Comparison of ENCODE assay signal across 1 cellular context in the genomic region with DNA sequence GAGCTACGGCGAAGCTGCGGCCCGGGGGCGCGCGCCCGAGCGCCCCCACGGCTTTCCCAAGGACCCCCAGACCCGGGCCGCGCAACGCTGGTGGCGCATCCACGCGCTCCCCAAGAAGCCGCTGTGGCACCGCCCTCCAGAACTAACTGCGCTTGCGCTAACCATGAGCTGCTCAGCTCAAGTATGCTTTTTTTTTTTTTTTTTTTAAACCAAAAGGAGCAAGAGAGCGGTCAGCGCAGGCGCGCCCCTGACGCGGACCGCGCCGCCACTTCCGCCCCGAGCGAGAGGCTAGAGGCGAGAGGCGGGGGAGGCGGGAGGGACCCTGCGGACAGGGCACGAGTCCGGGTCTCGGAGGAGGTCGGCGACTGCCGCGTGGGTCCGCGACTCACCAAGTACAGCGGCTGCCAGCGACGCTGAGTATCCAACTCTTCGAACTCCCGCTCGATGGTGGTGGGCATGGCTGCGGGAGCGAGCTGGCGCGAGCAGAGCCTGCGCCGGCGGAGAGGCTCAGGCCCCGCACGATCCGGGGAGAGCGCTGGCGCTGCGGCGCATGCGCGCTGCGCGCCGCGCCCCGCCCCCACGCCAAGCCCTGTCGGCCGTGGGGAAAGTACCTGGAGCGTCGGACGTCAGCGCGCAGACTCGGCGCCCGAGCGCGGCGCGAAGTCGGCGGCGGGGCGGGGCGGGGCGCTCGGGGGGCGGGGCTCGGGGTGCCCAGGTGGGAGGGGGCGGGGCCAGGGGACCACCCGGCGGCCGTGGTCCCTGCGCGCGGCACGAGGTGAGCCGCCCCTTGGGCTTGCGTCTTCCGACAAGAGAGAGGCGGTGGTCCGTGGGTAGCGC.
A peak's percentile ranks its signal among the peaks of the same experiment; 100 is the strongest.
TF ChIP-seq lines count a peak whose summit lies in the region.

A gene (minus strand): TSS at position 554 of the 837 bp plus-strand sequence. CDS start 96 bp downstream, at position 458.

TF ChIP-seq in HepG2, 621 proteins besides CTCF, POLR2A, EP300 and RAD21 (continued from another document and continues in another):
- TF ChIP-seq, protein P1, sequence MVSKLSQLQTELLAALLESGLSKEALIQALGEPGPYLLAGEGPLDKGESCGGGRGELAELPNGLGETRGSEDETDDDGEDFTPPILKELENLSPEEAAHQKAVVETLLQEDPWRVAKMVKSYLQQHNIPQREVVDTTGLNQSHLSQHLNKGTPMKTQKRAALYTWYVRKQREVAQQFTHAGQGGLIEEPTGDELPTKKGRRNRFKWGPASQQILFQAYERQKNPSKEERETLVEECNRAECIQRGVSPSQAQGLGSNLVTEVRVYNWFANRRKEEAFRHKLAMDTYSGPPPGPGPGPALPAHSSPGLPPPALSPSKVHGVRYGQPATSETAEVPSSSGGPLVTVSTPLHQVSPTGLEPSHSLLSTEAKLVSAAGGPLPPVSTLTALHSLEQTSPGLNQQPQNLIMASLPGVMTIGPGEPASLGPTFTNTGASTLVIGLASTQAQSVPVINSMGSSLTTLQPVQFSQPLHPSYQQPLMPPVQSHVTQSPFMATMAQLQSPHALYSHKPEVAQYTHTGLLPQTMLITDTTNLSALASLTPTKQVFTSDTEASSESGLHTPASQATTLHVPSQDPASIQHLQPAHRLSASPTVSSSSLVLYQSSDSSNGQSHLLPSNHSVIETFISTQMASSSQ (IDR thresholded peaks at IDR 0.05; ENCODE audit: low read depth): no peak
- TF ChIP-seq, protein P1 (CRISPR knock-in tag; IDR thresholded peaks at IDR 0.05; ENCODE audit: borderline replicate concordance): peak; percentile 67; the same call in 1 of the 2 replicates
- no peak for TF ChIP-seq ZNF460 (CRISPR knock-in tag; IDR thresholded peaks at IDR 0.05; ENCODE audit: borderline replicate concordance)
- no peak for TF ChIP-seq ZNF747 (CRISPR knock-in tag; IDR thresholded peaks at IDR 0.05; ENCODE audit: borderline replicate concordance)
- TF ChIP-seq TBP (CRISPR knock-in tag; IDR thresholded peaks at IDR 0.05): no peak
- 0 out of 2 replicates have a peak, but pooled peaks have one; percentile 94 for TF ChIP-seq ZNF557 (CRISPR knock-in tag; IDR thresholded peaks at IDR 0.05)
- TF ChIP-seq GABPA (IDR thresholded peaks at IDR 0.05; ENCODE audit: low read depth, low read length): no peak; the same call in 1 of the 2 replicates
- peak; percentile 76 for TF ChIP-seq GABPA (CRISPR knock-in tag; IDR thresholded peaks at IDR 0.05; ENCODE audit: low read depth)
- TF ChIP-seq, protein P2, sequence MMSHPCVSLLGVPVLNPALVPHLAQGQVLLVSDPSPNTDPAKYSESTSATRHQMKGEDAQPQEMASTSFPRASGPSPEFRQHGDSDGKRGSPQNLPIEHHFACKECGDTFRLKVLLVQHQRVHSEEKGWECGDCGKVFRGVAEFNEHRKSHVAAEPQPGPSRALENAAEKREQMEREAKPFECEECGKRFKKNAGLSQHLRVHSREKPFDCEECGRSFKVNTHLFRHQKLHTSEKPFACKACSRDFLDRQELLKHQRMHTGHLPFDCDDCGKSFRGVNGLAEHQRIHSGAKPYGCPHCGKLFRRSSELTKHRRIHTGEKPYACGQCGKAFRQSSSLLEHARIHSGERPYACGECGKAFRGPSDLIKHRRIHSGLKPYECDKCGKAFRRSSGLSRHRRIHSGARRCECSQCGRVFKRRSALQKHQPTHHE (CRISPR knock-in tag; IDR thresholded peaks at IDR 0.05; ENCODE audit: borderline replicate concordance): peak; percentile 62; the same call in 1 of the 2 replicates
- TF ChIP-seq, protein P3, sequence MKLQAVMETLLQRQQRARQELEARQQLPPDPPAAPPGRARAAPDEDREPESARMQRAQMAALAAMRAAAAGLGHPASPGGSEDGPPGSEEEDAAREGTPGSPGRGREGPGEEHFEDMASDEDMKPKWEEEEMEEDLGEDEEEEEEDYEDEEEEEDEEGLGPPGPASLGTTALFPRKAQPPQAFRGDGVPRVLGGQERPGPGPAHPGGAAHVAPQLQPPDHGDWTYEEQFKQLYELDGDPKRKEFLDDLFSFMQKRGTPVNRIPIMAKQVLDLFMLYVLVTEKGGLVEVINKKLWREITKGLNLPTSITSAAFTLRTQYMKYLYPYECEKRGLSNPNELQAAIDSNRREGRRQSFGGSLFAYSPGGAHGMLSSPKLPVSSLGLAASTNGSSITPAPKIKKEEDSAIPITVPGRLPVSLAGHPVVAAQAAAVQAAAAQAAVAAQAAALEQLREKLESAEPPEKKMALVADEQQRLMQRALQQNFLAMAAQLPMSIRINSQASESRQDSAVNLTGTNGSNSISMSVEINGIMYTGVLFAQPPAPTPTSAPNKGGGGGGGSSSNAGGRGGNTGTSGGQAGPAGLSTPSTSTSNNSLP (IDR thresholded peaks at IDR 0.05; ENCODE audit: low read depth, low read length): no peak
- 0 out of 2 replicates have a peak, but pooled peaks have one; percentile 40 for TF ChIP-seq CREB1 (IDR thresholded peaks at IDR 0.05)
- TF ChIP-seq CREB1 (CRISPR knock-in tag; IDR thresholded peaks at IDR 0.05): peak; percentile 79
- no peak for TF ChIP-seq BORCS8-MEF2B (CRISPR knock-in tag; IDR thresholded peaks at IDR 0.05)
- peak; percentile 65 for TF ChIP-seq FOXK1 (CRISPR knock-in tag; IDR thresholded peaks at IDR 0.05; ENCODE audit: borderline replicate concordance, low read depth)
- no peak for TF ChIP-seq NONO (IDR thresholded peaks at IDR 0.05)
- peak; percentile 84; the same call in 1 of the 2 replicates for TF ChIP-seq NONO (CRISPR knock-in tag; conservative IDR thresholded peaks at IDR 0.05)
- peak; percentile 96 for TF ChIP-seq ATF7-NPFF (CRISPR knock-in tag; IDR thresholded peaks at IDR 0.05; ENCODE audit: low read depth)
- 0 out of 2 replicates have a peak, but pooled peaks have one; percentile 34 for TF ChIP-seq MZF1 (CRISPR knock-in tag; IDR thresholded peaks at IDR 0.05; ENCODE audit: borderline replicate concordance)
- no peak for TF ChIP-seq MIER2 (CRISPR knock-in tag; IDR thresholded peaks at IDR 0.05)
- peak; percentile 53; the same call in 1 of the 2 replicates for TF ChIP-seq ZNF331 (CRISPR knock-in tag; IDR thresholded peaks at IDR 0.05)
- peak; percentile 56; the same call in 1 of the 2 replicates for TF ChIP-seq ISL2 (CRISPR knock-in tag; IDR thresholded peaks at IDR 0.05)
- peak; percentile 68 for TF ChIP-seq KDM5B (CRISPR knock-in tag; IDR thresholded peaks at IDR 0.05; ENCODE audit: borderline replicate concordance)
- 0 out of 2 replicates have a peak, but pooled peaks have one; percentile 33 for TF ChIP-seq AHR (CRISPR knock-in tag; IDR thresholded peaks at IDR 0.05)
- peak; percentile 47; the same call in 1 of the 2 replicates for TF ChIP-seq JUN (CRISPR knock-in tag; IDR thresholded peaks at IDR 0.05)
- peak; percentile 97 for TF ChIP-seq ZFX (CRISPR knock-in tag; IDR thresholded peaks at IDR 0.05; ENCODE audit: low read depth)
- TF ChIP-seq ZMAT3 (CRISPR knock-in tag; conservative IDR thresholded peaks at IDR 0.05): no peak
- peak; percentile 91 for TF ChIP-seq ZNF563 (CRISPR knock-in tag; IDR thresholded peaks at IDR 0.05)
- TF ChIP-seq GFI1 (CRISPR knock-in tag; IDR thresholded peaks at IDR 0.05; ENCODE audit: borderline replicate concordance): peak; percentile 47; the same call in 1 of the 2 replicates
- TF ChIP-seq, protein P4, sequence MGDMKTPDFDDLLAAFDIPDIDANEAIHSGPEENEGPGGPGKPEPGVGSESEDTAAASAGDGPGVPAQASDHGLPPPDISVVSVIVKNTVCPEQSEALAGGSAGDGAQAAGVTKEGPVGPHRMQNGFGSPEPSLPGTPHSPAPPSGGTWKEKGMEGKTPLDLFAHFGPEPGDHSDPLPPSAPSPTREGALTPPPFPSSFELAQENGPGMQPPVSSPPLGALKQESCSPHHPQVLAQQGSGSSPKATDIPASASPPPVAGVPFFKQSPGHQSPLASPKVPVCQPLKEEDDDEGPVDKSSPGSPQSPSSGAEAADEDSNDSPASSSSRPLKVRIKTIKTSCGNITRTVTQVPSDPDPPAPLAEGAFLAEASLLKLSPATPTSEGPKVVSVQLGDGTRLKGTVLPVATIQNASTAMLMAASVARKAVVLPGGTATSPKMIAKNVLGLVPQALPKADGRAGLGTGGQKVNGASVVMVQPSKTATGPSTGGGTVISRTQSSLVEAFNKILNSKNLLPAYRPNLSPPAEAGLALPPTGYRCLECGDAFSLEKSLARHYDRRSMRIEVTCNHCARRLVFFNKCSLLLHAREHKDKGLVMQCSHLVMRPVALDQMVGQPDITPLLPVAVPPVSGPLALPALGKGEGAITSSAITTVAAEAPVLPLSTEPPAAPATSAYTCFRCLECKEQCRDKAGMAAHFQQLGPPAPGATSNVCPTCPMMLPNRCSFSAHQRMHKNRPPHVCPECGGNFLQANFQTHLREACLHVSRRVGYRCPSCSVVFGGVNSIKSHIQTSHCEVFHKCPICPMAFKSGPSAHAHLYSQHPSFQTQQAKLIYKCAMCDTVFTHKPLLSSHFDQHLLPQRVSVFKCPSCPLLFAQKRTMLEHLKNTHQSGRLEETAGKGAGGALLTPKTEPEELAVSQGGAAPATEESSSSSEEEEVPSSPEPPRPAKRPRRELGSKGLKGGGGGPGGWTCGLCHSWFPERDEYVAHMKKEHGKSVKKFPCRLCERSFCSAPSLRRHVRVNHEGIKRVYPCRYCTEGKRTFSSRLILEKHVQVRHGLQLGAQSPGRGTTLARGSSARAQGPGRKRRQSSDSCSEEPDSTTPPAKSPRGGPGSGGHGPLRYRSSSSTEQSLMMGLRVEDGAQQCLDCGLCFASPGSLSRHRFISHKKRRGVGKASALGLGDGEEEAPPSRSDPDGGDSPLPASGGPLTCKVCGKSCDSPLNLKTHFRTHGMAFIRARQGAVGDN (CRISPR knock-in tag; IDR thresholded peaks at IDR 0.05): peak; percentile 97
- TF ChIP-seq NR2F1 (CRISPR knock-in tag; IDR thresholded peaks at IDR 0.05): no peak
- TF ChIP-seq AGO1 (IDR thresholded peaks at IDR 0.05; ENCODE audit: low read depth, low read length, poor library complexity, severe bottlenecking): no peak
- TF ChIP-seq ZNF230 (CRISPR knock-in tag; IDR thresholded peaks at IDR 0.05): 0 out of 2 replicates have a peak, but pooled peaks have one; percentile 57
- no peak for TF ChIP-seq ZNF878 (CRISPR knock-in tag; IDR thresholded peaks at IDR 0.05)
- TF ChIP-seq, protein P5, sequence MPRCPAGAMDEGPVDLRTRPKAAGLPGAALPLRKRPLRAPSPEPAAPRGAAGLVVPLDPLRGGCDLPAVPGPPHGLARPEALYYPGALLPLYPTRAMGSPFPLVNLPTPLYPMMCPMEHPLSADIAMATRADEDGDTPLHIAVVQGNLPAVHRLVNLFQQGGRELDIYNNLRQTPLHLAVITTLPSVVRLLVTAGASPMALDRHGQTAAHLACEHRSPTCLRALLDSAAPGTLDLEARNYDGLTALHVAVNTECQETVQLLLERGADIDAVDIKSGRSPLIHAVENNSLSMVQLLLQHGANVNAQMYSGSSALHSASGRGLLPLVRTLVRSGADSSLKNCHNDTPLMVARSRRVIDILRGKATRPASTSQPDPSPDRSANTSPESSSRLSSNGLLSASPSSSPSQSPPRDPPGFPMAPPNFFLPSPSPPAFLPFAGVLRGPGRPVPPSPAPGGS (CRISPR knock-in tag; IDR thresholded peaks at IDR 0.05): peak; percentile 72
- TF ChIP-seq ZNF510 (CRISPR knock-in tag; IDR thresholded peaks at IDR 0.05; ENCODE audit: low read depth): peak; percentile 80; the same call in 1 of the 2 replicates
- peak; percentile 87; the same call in 1 of the 2 replicates for TF ChIP-seq ZNF761 (CRISPR knock-in tag; conservative IDR thresholded peaks at IDR 0.05)
- TF ChIP-seq ETV5 (CRISPR knock-in tag; IDR thresholded peaks at IDR 0.05; ENCODE audit: borderline replicate concordance): peak; percentile 91
- TF ChIP-seq ZNF430 (CRISPR knock-in tag; IDR thresholded peaks at IDR 0.05): peak; percentile 65; the same call in 1 of the 2 replicates
- TF ChIP-seq HCFC1 (IDR thresholded peaks at IDR 0.05; ENCODE audit: low read depth, low read length): no peak
- TF ChIP-seq, protein P6, sequence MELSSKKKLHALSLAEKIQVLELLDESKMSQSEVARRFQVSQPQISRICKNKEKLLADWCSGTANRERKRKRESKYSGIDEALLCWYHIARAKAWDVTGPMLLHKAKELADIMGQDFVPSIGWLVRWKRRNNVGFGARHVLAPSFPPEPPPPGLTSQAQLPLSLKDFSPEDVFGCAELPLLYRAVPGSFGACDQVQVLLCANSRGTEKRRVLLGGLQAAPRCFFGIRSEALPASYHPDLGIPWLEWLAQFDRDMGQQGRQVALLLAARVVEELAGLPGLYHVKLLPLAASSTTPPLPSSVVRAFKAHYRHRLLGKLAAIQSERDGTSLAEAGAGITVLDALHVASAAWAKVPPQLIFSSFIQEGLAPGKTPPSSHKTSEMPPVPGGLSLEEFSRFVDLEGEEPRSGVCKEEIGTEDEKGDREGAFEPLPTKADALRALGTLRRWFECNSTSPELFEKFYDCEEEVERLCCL (CRISPR knock-in tag; IDR thresholded peaks at IDR 0.05; ENCODE audit: borderline replicate concordance): 0 out of 2 replicates have a peak, but pooled peaks have one; percentile 59
- TF ChIP-seq HES4 (CRISPR knock-in tag; IDR thresholded peaks at IDR 0.05; ENCODE audit: borderline replicate concordance): peak; percentile 94; the same call in 1 of the 2 replicates
- peak; percentile 87 for TF ChIP-seq ZNF772 (CRISPR knock-in tag; IDR thresholded peaks at IDR 0.05)
- 0 out of 2 replicates have a peak, but pooled peaks have one; percentile 59 for TF ChIP-seq ZNF34 (CRISPR knock-in tag; IDR thresholded peaks at IDR 0.05; ENCODE audit: borderline replicate concordance)
- TF ChIP-seq FOXA1 (IDR thresholded peaks at IDR 0.05): no peak
- TF ChIP-seq FOXA1 (CRISPR knock-in tag; IDR thresholded peaks at IDR 0.05): peak; percentile 28; the same call in 1 of the 2 replicates
- no peak; the same call in 1 of the 2 replicates for TF ChIP-seq HNF4G (IDR thresholded peaks at IDR 0.05; ENCODE audit: borderline replicate concordance, low read depth, low read length)
- 0 out of 2 replicates have a peak, but pooled peaks have one; percentile 39 for TF ChIP-seq HNF4G (CRISPR knock-in tag; IDR thresholded peaks at IDR 0.05; ENCODE audit: borderline replicate concordance, low read depth)
